28 cellular contexts compared by ENCODE assay signal in the genomic region with DNA sequence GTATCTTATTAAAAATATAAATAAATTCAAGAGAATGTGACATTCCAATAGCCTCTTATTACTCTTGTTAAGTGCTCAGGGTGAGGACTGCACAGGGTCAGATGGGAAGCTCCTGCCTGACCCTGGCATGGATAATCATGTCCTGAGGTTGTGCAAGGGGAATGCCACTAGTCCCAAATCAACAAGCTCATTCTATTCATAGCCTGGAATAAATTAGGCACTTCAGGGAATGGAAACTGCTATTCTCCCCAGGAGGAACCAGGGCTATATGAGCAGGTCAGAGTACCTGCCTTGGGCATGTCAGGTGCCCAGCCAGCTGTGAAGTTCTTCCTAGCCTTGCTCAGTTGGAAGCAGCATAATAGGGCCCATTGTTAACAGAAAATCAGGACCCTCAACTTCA.
"Had no signal": no experiment of that assay in that cellular context is flagged by ENCODE, and none has a peak within 500 bp of the region (broad histone marks: within the 10 kb centered on the region; RNA-seq: fewer than 3 reads in every experiment).

No MANE protein-coding gene starts in this region.

- FAIRE-seq: endothelial cell of umbilical vein, kidney, pancreas, urothelium cell line had no signal

- H3K4me1 ChIP-seq: esophagus squamous epithelium, pancreas, spleen, testis, upper lobe of left lung had no signal

- H3K4me3 ChIP-seq: coronary artery, esophagus squamous epithelium, mucosa of descending colon, pancreas, spleen, testis, tibial nerve, upper lobe of left lung had no signal

- H3K27ac Mint-ChIP-seq: mesothelial cell of epicardium; natural killer cell treated with Interleukin-12 subunit alpha and Interleukin-12 subunit beta and Interleukin-15 and Interleukin-18, amount 100 ng/mL, for 72 hours; stimulated activated memory B cell treated with anti-CD40 and anti-IgM and Interleukin-4, amounts not matched to agents 10 μg/mL and 1 μg/mL and 100 μg/mL, for 72 hours had no signal

- H3K27me3 ChIP-seq: esophagus squamous epithelium, neutrophil, pancreas, spleen, testis, tibial nerve, upper lobe of left lung had no signal

- ATAC-seq: left colon; mucosa of descending colon; natural killer cell treated with Interleukin-12 subunit alpha and Interleukin-12 subunit beta and Interleukin-15 and Interleukin-18, amount 100 ng/mL, for 72 hours; pancreas; sciatic nerve; stimulated activated memory B cell treated with anti-CD40 and anti-IgM and Interleukin-4, amounts not matched to agents 10 μg/mL and 1 μg/mL and 100 μg/mL, for 72 hours; stimulated activated naive CD8-positive, alpha-beta T cell treated with anti-CD3 and anti-CD28 coated beads, Interleukin-15, Interleukin-2, amounts not matched to agents 100 U/mL and 50 U/mL, for 24 hours had no signal

- H3K4me3 Mint-ChIP-seq: mesothelial cell of epicardium; natural killer cell treated with Interleukin-12 subunit alpha and Interleukin-12 subunit beta and Interleukin-15 and Interleukin-18, amount 100 ng/mL, for 72 hours; neural crest cell; stimulated activated memory B cell treated with anti-CD40 and anti-IgM and Interleukin-4, amounts not matched to agents 10 μg/mL and 1 μg/mL and 100 μg/mL, for 72 hours had no signal

- H3K27ac ChIP-seq: coronary artery, esophagus squamous epithelium, neutrophil, pancreas, spleen, testis, tibial nerve, upper lobe of left lung had no signal

- H3K36me3 Mint-ChIP-seq: mesothelial cell of epicardium; naive B cell; natural killer cell treated with Interleukin-12 subunit alpha and Interleukin-12 subunit beta and Interleukin-15 and Interleukin-18, amount 100 ng/mL, for 72 hours had no signal

- H3K4me1 Mint-ChIP-seq: naive B cell; neural crest cell; stimulated activated memory B cell treated with anti-CD40 and anti-IgM and Interleukin-4, amounts not matched to agents 10 μg/mL and 1 μg/mL and 100 μg/mL, for 72 hours had no signal

- H3K9me3 ChIP-seq: esophagus squamous epithelium, mucosa of descending colon, neutrophil, pancreas, testis, tibial nerve, upper lobe of left lung had no signal

- H3K36me3 ChIP-seq: esophagus squamous epithelium, neutrophil, pancreas, tibial nerve, upper lobe of left lung had no signal

- H3K9me3 Mint-ChIP-seq: mesothelial cell of epicardium; naive B cell; natural killer cell treated with Interleukin-12 subunit alpha and Interleukin-12 subunit beta and Interleukin-15 and Interleukin-18, amount 100 ng/mL, for 72 hours; neural crest cell; stimulated activated memory B cell treated with anti-CD40 and anti-IgM and Interleukin-4, amounts not matched to agents 10 μg/mL and 1 μg/mL and 100 μg/mL, for 72 hours had no signal

- H3K27me3 Mint-ChIP-seq: naive B cell; natural killer cell treated with Interleukin-12 subunit alpha and Interleukin-12 subunit beta and Interleukin-15 and Interleukin-18, amount 100 ng/mL, for 72 hours; stimulated activated memory B cell treated with anti-CD40 and anti-IgM and Interleukin-4, amounts not matched to agents 10 μg/mL and 1 μg/mL and 100 μg/mL, for 72 hours had no signal

- DNase-seq: dermis blood vessel endothelial cell; effector memory CD4-positive, alpha-beta T cell; erythroblast; esophagus squamous epithelium; foreskin melanocyte; glutamatergic neuron; kidney; left colon; mesenchymal stem cell; mucosa of descending colon; naive B cell; pancreas; spleen; stimulated activated CD4-positive, alpha-beta T cell treated with anti-CD3 and anti-CD28 coated beads, Interleukin-4, amount 100 ng/mL, for 4 hours; stimulated activated naive CD8-positive, alpha-beta T cell treated with anti-CD3 and anti-CD28 coated beads, Interleukin-15, Interleukin-2, amounts not matched to agents 100 U/mL and 50 U/mL, for 24 hours; substantia nigra; testis; upper lobe of left lung had no signal
